Comparison of ENCODE assay signal across 22 cellular contexts in genomic region chr3:195867631-195868335, GRCh38. TPM values are rescaled to one million over a fixed set of nuclear protein-coding genes. Genes with fewer than 3 reads are reported as not detected.
"Had no signal": no experiment of that assay in that cellular context is flagged by ENCODE, and none has a peak within 500 bp of the region (broad histone marks: within the 10 kb centered on the region; RNA-seq: fewer than 3 reads in every experiment).

No MANE protein-coding gene starts in this region.

- H3K9me3 ChIP-seq: adrenal gland, esophagus squamous epithelium, gastrocnemius medialis, mucosa of descending colon, stomach, suprapubic skin, transverse colon, vagina had no signal

- H3K4me3 ChIP-seq: adrenal gland, coronary artery, esophagus squamous epithelium, gastrocnemius medialis, mucosa of descending colon, stomach, suprapubic skin, transverse colon, vagina had no signal

- H3K27me3 ChIP-seq: adrenal gland, esophagus squamous epithelium, gastrocnemius medialis, stomach, suprapubic skin, transverse colon, vagina had no signal

- ATAC-seq: gastrocnemius medialis, mucosa of descending colon had no signal

- DNase-seq: activated CD8-positive, alpha-beta memory T cell treated with anti-CD3 and anti-CD28 coated beads for 24 hours; activated CD8-positive, alpha-beta memory T cell treated with anti-CD3 and anti-CD28 coated beads, Interleukin-2, amount 50 U/mL, for 4 hours; activated naive CD4-positive, alpha-beta T cell; activated T-cell treated with anti-CD3 and anti-CD28 coated beads, Interleukin-2, amount 50 U/mL, for 24 hours; adrenal gland; esophagus squamous epithelium; hypothalamus; mesendoderm; retina; stimulated activated CD4-positive, alpha-beta T cell treated with anti-CD3 and anti-CD28 coated beads, Interleukin-4, amount 100 ng/mL, for 24 hours; stomach; T-helper 9 cell; transverse colon had no signal

- FAIRE-seq: bronchial epithelial cell had no signal

- H3K27ac ChIP-seq: adrenal gland, coronary artery, esophagus squamous epithelium, stomach, suprapubic skin, transverse colon, vagina had no signal

RNA-seq across cellular contexts. Expression of gene MUC4, which starts 56.1 kb away (rescaled TPM):
- total RNA-seq: lower leg skin, neural crest cell, osteocyte, suprapubic skin had no signal
